9 cellular contexts compared by ENCODE assay signal in genomic region chr5:88833371-88834107, GRCh38. TPM values are rescaled to one million over a fixed set of nuclear protein-coding genes. Genes with fewer than 3 reads are reported as not detected.
DNase-seq lines count a peak whose midpoint lies in the region; ATAC-seq and TF ChIP-seq lines count a peak whose summit lies in the region.
"Had no signal": no experiment of that assay in that cellular context is flagged by ENCODE, and none has a peak within 500 bp of the region (broad histone marks: within the 10 kb centered on the region; RNA-seq: fewer than 3 reads in every experiment).

No MANE protein-coding gene starts in this region.

- DNase-seq in CD4-positive, alpha-beta T cell: peak in 5 of 10 experiments; percentile 1 to 35 (median 4)
- peak; percentile 41 for DNase-seq in NOMO-1 treated with dmso at 0.1 percent for 144 hours (lab: John Stamatoyannopoulos, UW; ENCODE audit: unreplicated experiment)
- peak; percentile 28 for DNase-seq in central memory CD4-positive, alpha-beta T cell
- DNase-seq in nephron progenitor cell: no peak
- peak in 1 of 2 donors; percentile 58 for DNase-seq in aorta
- DNase-seq in NCI-H1092 (lab: John Stamatoyannopoulos, UW): no peak

- H3K27me3 ChIP-seq in CD4-positive, alpha-beta T cell (ENCODE audit: control insufficient read depth, insufficient read depth, low read length): no peaks in the 10 kb centered on the region
- no peaks in the 10 kb centered on the region for H3K27me3 ChIP-seq in aorta (ENCODE audit: control insufficient read depth in 1 of 2, insufficient read depth in 2 of 2, low read length in 1 of 2)

- POLR2A ChIA-PET in CD4-positive, alpha-beta T cell (lab: Charles Lee): interaction anchor here (0.6 kb wide), 1 partner anchor 19 kb away, joined by 3 read pairs; no protein-coding TSS in a partner anchor

- 1 to 3% methylated on average over 6 of the region's 6 CpGs for WGBS in aorta, 2 donors

- no peak overlapping the region for H3K27ac ChIP-seq in CD4-positive, alpha-beta T cell (ENCODE audit: low read depth, low read length)
- H3K27ac ChIP-seq in aorta (ENCODE audit: low read depth in 1 of 2, low read length in 2 of 2): peak overlapping the region; percentile 71 to 93
- H3K27ac ChIP-seq: epithelial cell of prostate had no signal

- peak; percentile 91 for ATAC-seq in CD4-positive, alpha-beta T cell (ENCODE audit: poor library complexity)
- ATAC-seq in GM21528 (IDR thresholded peaks at IDR 0.05; ENCODE audit: low FRiP score, unreplicated experiment) (peak; percentile 39), aorta (ENCODE audit: low FRiP score) (peak; percentile 87), HG03439 (IDR thresholded peaks at IDR 0.05; ENCODE audit: unreplicated experiment) (no peak)

- H3K9me3 ChIP-seq in CD4-positive, alpha-beta T cell (ENCODE audit: control insufficient read depth, low read length): no peaks in the 10 kb centered on the region
- H3K9me3 ChIP-seq in aorta (ENCODE audit: control insufficient read depth, low read length): no peaks in the 10 kb centered on the region

- H3K4me3 Mint-ChIP-seq in CD4-positive, alpha-beta T cell: no peak overlapping the region
- no peak overlapping the region for H3K4me3 Mint-ChIP-seq in nephron progenitor cell

- no peaks in the 10 kb centered on the region for H3K36me3 ChIP-seq in aorta (ENCODE audit: control insufficient read depth in 1 of 2, insufficient read depth in 2 of 2, low read length in 1 of 2)

- no peak overlapping the region for H3K27ac Mint-ChIP-seq in CD4-positive, alpha-beta T cell
- peak overlapping the region; percentile 66 for H3K27ac Mint-ChIP-seq in nephron progenitor cell

- no peaks in the 10 kb centered on the region for H3K9me3 Mint-ChIP-seq in CD4-positive, alpha-beta T cell
- H3K9me3 Mint-ChIP-seq in nephron progenitor cell: no peaks in the 10 kb centered on the region

- H3K4me1 Mint-ChIP-seq in CD4-positive, alpha-beta T cell (ENCODE audit: low read depth): peaks cover 27% of the 10 kb centered on the region
- H3K4me1 Mint-ChIP-seq in nephron progenitor cell: no peaks in the 10 kb centered on the region

- H3K27me3 Mint-ChIP-seq in CD4-positive, alpha-beta T cell: peaks cover 11% of the 10 kb centered on the region
- H3K27me3 Mint-ChIP-seq in nephron progenitor cell (ENCODE audit: low read depth, poor library complexity): peaks cover 4% of the 10 kb centered on the region

- H3K36me3 Mint-ChIP-seq in CD4-positive, alpha-beta T cell (ENCODE audit: low read depth): no peaks in the 10 kb centered on the region
- no peaks in the 10 kb centered on the region for H3K36me3 Mint-ChIP-seq in nephron progenitor cell (ENCODE audit: low read depth)

- CTCF ChIA-PET in CD4-positive, alpha-beta T cell (lab: Charles Lee): no interaction called here

- peak overlapping the region in 1 of 2 donors; percentile 82 for H3K4me3 ChIP-seq in aorta (ENCODE audit: low read length in 2 of 2)

- intact Hi-C loops in CD4-positive, alpha-beta T cell (cut with DNase I, micrococcal nuclease): no loop called here
- intact Hi-C loops in aorta (cut with DNase I): loop anchor here in 1 of 2 donors (5.0 kb wide), 1 partner anchor 101 kb away; no protein-coding TSS in a partner anchor

- peaks cover 9% of the 10 kb centered on the region in 2 donors for H3K4me1 ChIP-seq in aorta (ENCODE audit: control insufficient read depth in 1 of 2, insufficient read depth in 2 of 2, low read length in 2 of 2)

- no peak for TF ChIP-seq CTCF in CD4-positive, alpha-beta T cell (IDR thresholded peaks at IDR 0.05)
- no peak for TF ChIP-seq CTCF in nephron progenitor cell (IDR thresholded peaks at IDR 0.05)

RNA-seq across cellular contexts. Expression of gene MEF2C, which starts 49.4 kb away (rescaled TPM):
- under 1 TPM; 0.60 to 0.87 TPM for total RNA-seq in CD4-positive, alpha-beta T cell
- total RNA-seq in aorta: 100 to 1,000 TPM; 137 to 186 TPM
- 10 to 100 TPM; 22.0 to 23.7 TPM for polyA plus RNA-seq in aorta

Comparison
In these comparisons a context has a peak if more than half of its experiments do, and no peak if none do; other contexts are left out.
1. DNase-seq: peak in NOMO-1 treated with dmso at 0.1 percent for 144 hours (single experiment) and central memory CD4-positive, alpha-beta T cell (single experiment); none in nephron progenitor cell (single experiment) and NCI-H1092 (single experiment).
2. RNA of gene MEF2C, which starts 49.4 kb away (total RNA-seq): 137 to 186 TPM in aorta; 0.60 to 0.87 TPM in CD4-positive, alpha-beta T cell; every median in the first group is over 10 times any median in the second.